22 cellular contexts compared by ENCODE assay signal in the genomic region with DNA sequence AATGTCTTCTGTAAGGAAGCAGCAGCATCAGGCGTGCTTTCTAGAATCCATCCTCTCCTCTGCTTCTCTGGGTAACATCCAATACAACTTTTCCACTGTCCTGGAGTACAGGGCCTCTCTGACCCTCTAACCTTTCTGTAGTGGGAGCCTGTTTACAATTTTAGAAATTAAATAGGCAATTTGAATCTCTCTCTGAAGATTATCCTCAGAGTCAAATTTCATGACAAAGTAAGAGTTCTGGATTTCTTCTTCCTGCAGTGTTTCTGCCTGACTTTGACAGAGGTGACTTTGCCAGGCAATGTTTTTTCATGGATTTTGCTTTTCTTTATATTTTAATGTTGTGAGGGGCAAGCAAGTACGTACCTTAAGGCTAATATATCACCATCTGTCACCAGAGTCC.
"Had no signal": no experiment of that assay in that cellular context is flagged by ENCODE, and none has a peak within 500 bp of the region (broad histone marks: within the 10 kb centered on the region; RNA-seq: fewer than 3 reads in every experiment).

No MANE protein-coding gene starts in this region.

- H3K36me3 ChIP-seq: esophagus muscularis mucosa, gastroesophageal sphincter, heart left ventricle, left lung, lower lobe of right lung had no signal

- H3K4me3 Mint-ChIP-seq: immature natural killer cell, mesothelial cell of epicardium had no signal

- ATAC-seq: foreskin keratinocyte, gastroesophageal sphincter, heart left ventricle, left colon, left lung, left ventricle myocardium superior, lower lobe of right lung, mucosa of descending colon had no signal

- H3K9me3 ChIP-seq: esophagus muscularis mucosa, gastroesophageal sphincter, heart left ventricle, left lung, lower lobe of right lung, mucosa of descending colon had no signal

- DNase-seq: dermis blood vessel endothelial cell; dorsolateral prefrontal cortex; effector CD4-positive, alpha-beta T cell; effector memory CD4-positive, alpha-beta T cell; foreskin keratinocyte; heart left ventricle; hypothalamus; immature natural killer cell; islet precursor cell; kidney; kidney glomerular epithelial cell; left colon; left lung; left ventricle myocardium superior; lower lobe of right lung; mesenchymal stem cell; mucosa of descending colon had no signal

- H3K36me3 Mint-ChIP-seq: immature natural killer cell had no signal

- H3K4me2 ChIP-seq: hepatocyte had no signal

- H3K27ac ChIP-seq: coronary artery, dorsolateral prefrontal cortex, esophagus muscularis mucosa, foreskin keratinocyte, gastroesophageal sphincter, heart left ventricle, hepatocyte, left lung, lower lobe of right lung had no signal

- H3K4me3 ChIP-seq: coronary artery, dorsolateral prefrontal cortex, esophagus muscularis mucosa, gastroesophageal sphincter, heart left ventricle, hepatocyte, left lung, lower lobe of right lung, mucosa of descending colon had no signal

- H3K79me2 ChIP-seq: hepatocyte had no signal

- H2AFZ ChIP-seq: hepatocyte had no signal

- H3K4me1 Mint-ChIP-seq: immature natural killer cell, mesothelial cell of epicardium had no signal

- H3K27me3 ChIP-seq: dorsolateral prefrontal cortex, esophagus muscularis mucosa, foreskin keratinocyte, gastroesophageal sphincter, heart left ventricle, hepatocyte, left lung had no signal

- H3K4me1 ChIP-seq: foreskin keratinocyte, left lung, lower lobe of right lung had no signal

- H3K27ac Mint-ChIP-seq: immature natural killer cell, mesothelial cell of epicardium had no signal
